ENCODE assay signal across 2 cellular contexts in the genomic region with DNA sequence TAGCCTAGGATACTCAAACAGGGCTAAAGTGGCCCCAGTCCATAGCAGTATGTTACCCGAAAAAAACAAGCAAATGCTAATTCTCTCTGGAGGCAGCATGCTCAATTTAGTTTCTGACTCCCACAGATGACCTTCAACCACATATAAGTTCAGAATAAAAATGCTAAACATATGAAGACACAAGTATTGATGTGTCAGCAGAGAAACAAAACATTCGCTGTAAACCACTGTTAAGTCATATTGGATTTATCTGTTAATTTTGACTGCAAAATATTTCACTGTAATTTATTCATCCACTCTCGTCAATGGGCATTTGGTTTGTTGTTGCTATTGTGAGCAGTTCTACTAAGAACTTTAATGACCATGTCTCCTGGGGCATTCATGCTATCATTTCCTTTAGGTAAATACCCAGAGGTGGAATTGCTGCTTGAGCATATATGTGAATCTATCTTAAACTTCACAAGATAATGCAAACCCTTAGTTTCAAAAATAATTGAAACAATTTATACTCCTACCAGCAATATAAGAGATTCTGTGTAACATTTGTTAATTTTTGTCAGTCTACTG.
TF ChIP-seq lines count a peak whose summit lies in the region.

No MANE protein-coding gene starts in this region.

TF ChIP-seq in HEK293T, 16 proteins besides CTCF, POLR2A, EP300 and RAD21:
- no peak for TF ChIP-seq ELF4 (IDR thresholded peaks at IDR 0.05)
- 0 out of 2 replicates have a peak, but pooled peaks have one; percentile 25 for TF ChIP-seq ZNF384 (IDR thresholded peaks at IDR 0.05)

TF ChIP-seq in GM12878, 131 proteins besides CTCF, POLR2A, EP300 and RAD21:
- TF ChIP-seq POU2F2 (IDR thresholded peaks at IDR 0.05; ENCODE audit: borderline replicate concordance, low read depth, low read length) (no peak), POLR2AphosphoS2 (IDR thresholded peaks at IDR 0.05; ENCODE audit: low read depth, low read length) (peak; percentile 34; the same call in 1 of the 2 replicates)
